In genomic region chr4:153119626-153120025, GRCh38 we compare ENCODE assay signal across 2 cellular contexts.
TF ChIP-seq lines count a peak whose summit lies in the region.

No MANE protein-coding gene starts in this region.

TF ChIP-seq in IMR-90, 13 proteins besides CTCF, POLR2A, EP300 and RAD21:
- TF ChIP-seq MXI1 (IDR thresholded peaks at IDR 0.05; ENCODE audit: borderline replicate concordance, low read depth, low read length) (no peak), CEBPB (IDR thresholded peaks at IDR 0.05; ENCODE audit: low read depth, low read length) (no peak), RCOR1 (IDR thresholded peaks at IDR 0.05; ENCODE audit: insufficient replicate concordance, low read length) (no peak), MAZ (IDR thresholded peaks at IDR 0.05; ENCODE audit: borderline replicate concordance, low read depth, low read length) (no peak), SMC3 (IDR thresholded peaks at IDR 0.05; ENCODE audit: low read depth, low read length) (no peak), CHD1 (IDR thresholded peaks at IDR 0.05; ENCODE audit: low read depth, low read length) (no peak), FOS (IDR thresholded peaks at IDR 0.05; ENCODE audit: low read depth, low read length) (no peak), NFE2L2 (IDR thresholded peaks at IDR 0.05; ENCODE audit: low read depth, low read length) (no peak)

TF ChIP-seq in K562, 482 proteins besides CTCF, POLR2A, EP300 and RAD21:
- TF ChIP-seq POU5F1 (IDR thresholded peaks at IDR 0.05; ENCODE audit: borderline replicate concordance, low read depth, low read length, partially characterized antibody), result no peak
- 0 out of 2 replicates have a peak, but pooled peaks have one; percentile 24 for TF ChIP-seq PTTG1 (tag; IDR thresholded peaks at IDR 0.05; ENCODE audit: low read depth)
- no peak for TF ChIP-seq POLR3A (IDR thresholded peaks at IDR 0.05; ENCODE audit: borderline replicate concordance, extremely low read depth, insufficient read depth, insufficient read length)
- no peak for TF ChIP-seq ZNF121 (CRISPR knock-in tag; conservative IDR thresholded peaks at IDR 0.05)
- no peak for TF ChIP-seq ETS1 (conservative IDR thresholded peaks at IDR 0.05; ENCODE audit: control insufficient read depth, low read depth, low read length)
- TF ChIP-seq MECOM (CRISPR knock-in tag; IDR thresholded peaks at IDR 0.05), result no peak
- no peak for TF ChIP-seq ZSCAN32 (CRISPR knock-in tag; IDR thresholded peaks at IDR 0.05)
- TF ChIP-seq C11orf30 (IDR thresholded peaks at IDR 0.05; ENCODE audit: low read depth), result no peak
